Comparison of ENCODE assay signal across 1 cellular context in the genomic region with DNA sequence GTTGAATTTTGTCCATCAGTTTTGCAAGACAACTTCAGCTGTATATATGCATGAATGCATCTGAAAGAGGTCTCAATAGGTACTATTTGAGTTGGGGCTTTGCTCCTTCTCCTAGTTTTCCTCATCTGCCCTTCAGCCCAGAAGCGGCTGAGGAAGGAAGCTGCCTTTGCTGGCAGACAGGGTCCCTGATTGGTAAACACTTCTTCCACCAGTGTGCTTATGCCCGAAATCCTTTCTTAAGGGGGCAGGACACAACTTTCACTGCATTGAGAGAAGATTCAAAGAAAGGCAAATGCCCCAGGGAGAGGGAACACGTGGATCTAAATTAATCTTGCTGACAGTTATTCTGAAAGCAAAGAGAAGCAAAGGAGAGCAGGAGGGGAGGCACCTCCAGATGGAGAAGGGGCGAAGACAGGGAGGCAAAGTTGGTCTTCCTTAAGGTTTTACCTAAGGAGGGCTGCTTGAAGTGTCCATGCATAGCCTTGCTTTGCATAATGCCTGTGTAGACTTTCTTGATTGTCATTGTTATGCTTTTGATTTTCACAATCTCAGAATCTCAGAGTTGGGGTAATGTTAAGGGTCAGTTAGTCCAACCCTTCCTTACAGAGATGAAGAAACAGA.
TF ChIP-seq lines count a peak whose summit lies in the region.

No MANE protein-coding gene starts in this region.

TF ChIP-seq in neural cell, 6 proteins besides CTCF, POLR2A, EP300 and RAD21 (continued from another document):
- TF ChIP-seq REST (IDR thresholded peaks at IDR 0.05; ENCODE audit: borderline replicate concordance): no peak
- TF ChIP-seq SMC3 (conservative IDR thresholded peaks at IDR 0.05; ENCODE audit: poor library complexity): no peak
